In the genomic region with DNA sequence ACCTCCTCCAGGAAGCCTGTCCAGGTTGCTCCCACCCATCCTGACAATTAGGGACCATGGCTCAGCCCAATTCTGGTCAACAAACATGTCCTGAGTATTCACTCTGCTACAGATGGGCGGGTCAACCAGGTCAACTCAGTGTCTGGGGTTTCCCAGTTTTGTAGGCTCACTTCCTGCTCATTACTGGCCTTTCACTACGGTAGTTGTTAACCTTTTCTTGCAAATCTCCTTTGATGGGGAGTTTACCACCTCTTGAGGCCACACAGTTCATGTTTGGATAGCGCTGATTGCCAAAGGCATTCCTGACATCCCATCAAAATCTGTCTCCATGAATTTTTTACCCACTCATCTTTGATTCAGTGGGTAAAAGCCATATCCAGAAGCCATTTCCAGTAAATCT, we compare ENCODE assay signal across 19 cellular contexts. TPM values are rescaled to one million over a fixed set of nuclear protein-coding genes. Genes with fewer than 3 reads are reported as not detected.
DNase-seq lines count a peak whose midpoint lies in the region; ATAC-seq, FAIRE-seq and TF ChIP-seq lines count a peak whose summit lies in the region.
"Had no signal": no experiment of that assay in that cellular context is flagged by ENCODE, and none has a peak within 500 bp of the region (broad histone marks: within the 10 kb centered on the region; RNA-seq: fewer than 3 reads in every experiment).

No MANE protein-coding gene starts in this region.

- no peaks in the 10 kb centered on the region for H3K9me3 ChIP-seq in GM12878 (replicated peaks; ENCODE audit: control insufficient read depth, insufficient read depth, low read length)
- no peaks in the 10 kb centered on the region for H3K9me3 ChIP-seq in vagina
- H3K9me3 ChIP-seq in testis, result no peaks in the 10 kb centered on the region
- H3K9me3 ChIP-seq: esophagus squamous epithelium, HAP-1 had no signal

- TF ChIP-seq CTCF in GM12878 (IDR thresholded peaks at IDR 0.05 in 2 of 3, conservative IDR thresholded peaks at IDR 0.05 in 1 of 3; ENCODE audit: control insufficient read depth in 2 of 3, extremely low read depth in 1 of 3, insufficient read depth in 1 of 3, low read depth in 3 of 3, low read length in 3 of 3) (no peak), vagina (IDR thresholded peaks at IDR 0.05) (no peak), testis (IDR thresholded peaks at IDR 0.05) (no peak)

- TF ChIP-seq POLR2A in GM12891 (IDR thresholded peaks at IDR 0.05; ENCODE audit: low read depth, low read length), result no peak
- TF ChIP-seq POLR2A in GM12878 (IDR thresholded peaks at IDR 0.05; ENCODE audit: low read depth, low read length), result no peak
- TF ChIP-seq POLR2A in vagina (IDR thresholded peaks at IDR 0.05), result no peak
- TF ChIP-seq POLR2A in testis (IDR thresholded peaks at IDR 0.05), result no peak

- H4K20me1 ChIP-seq in GM12878 (ENCODE audit: control insufficient read depth, insufficient read depth), result no peaks in the 10 kb centered on the region

- H3K4me3 ChIP-seq in GM12878, result no peak overlapping the region
- H3K4me3 ChIP-seq in vagina, result no peak overlapping the region
- H3K4me3 ChIP-seq in testis, result no peak overlapping the region
- H3K4me3 ChIP-seq: esophagus squamous epithelium, HAP-1 had no signal

- no peak for TF ChIP-seq RAD21 in GM12878 (IDR thresholded peaks at IDR 0.05; ENCODE audit: insufficient read depth, low read depth, low read length)

- SMC1A ChIA-PET in GM12878 (lab: Charles Lee; ENCODE audit: uncharacterized antibody, unreplicated experiment), result interaction anchor here (0.7 to 7.9 kb wide), 3 partner anchors 9 to 40 kb away, joined by 3 to 118 read pairs (median 3); no protein-coding TSS in a partner anchor

- H3K79me2 ChIP-seq in GM12878 (ENCODE audit: control insufficient read depth, insufficient read depth, low read length), result no peaks in the 10 kb centered on the region

- H3K27me3 ChIP-seq in GM12878 (replicated peaks in 1 of 2; ENCODE audit: control insufficient read depth in 2 of 2, insufficient read depth in 2 of 2, low read length in 1 of 2) (no peaks in the 10 kb centered on the region), vagina (no peaks in the 10 kb centered on the region), testis (no peaks in the 10 kb centered on the region)

- intact Hi-C loops in GM12878 (cut with micrococcal nuclease; ENCODE audit: unreplicated experiment) (loop anchor here (1.0 kb wide), 1 partner anchor 8 kb away; no protein-coding TSS in a partner anchor), vagina (cut with DNase I) (no loop called here), testis (cut with DNase I; ENCODE audit: low total_unique reads) (no loop called here)

- peak; percentile 50 for DNase-seq in GM12891 (ENCODE audit: insufficient read length, low spot score)
- peak; percentile 61 for DNase-seq in GM12878 (ENCODE audit: low read depth, low spot score)
- no peak for DNase-seq in stimulated activated CD4-positive, alpha-beta T cell treated with anti-CD3 and anti-CD28 coated beads, Interleukin-2, amount 100 ng/mL, for 48 hours
- no peak for DNase-seq in vagina (ENCODE audit: extremely low spot score in 2 of 2)
- DNase-seq in testis, result no peak
- no peak for DNase-seq in HK-2 (ENCODE audit: unreplicated experiment)
- DNase-seq: activated CD4-positive, alpha-beta memory T cell treated with anti-CD3 and anti-CD28 coated beads for 36 hours; activated naive CD8-positive, alpha-beta T cell treated with anti-CD3 and anti-CD28 coated beads for 36 hours; C1 segment of cervical spinal cord; cerebellar nuclear complex; esophagus squamous epithelium; NCI-H1694; T-cell had no signal

- no peak for TF ChIP-seq EP300 in GM12878 (IDR thresholded peaks at IDR 0.05; ENCODE audit: borderline replicate concordance in 1 of 2, control insufficient read depth in 1 of 2, low read depth in 2 of 2, low read length in 2 of 2)

- no peak overlapping the region for H3K9ac ChIP-seq in GM12878 (ENCODE audit: control insufficient read depth, insufficient read depth, low read length)

- no peaks in the 10 kb centered on the region for H3K36me3 ChIP-seq in GM12878 (ENCODE audit: control insufficient read depth in 2 of 2, insufficient read depth in 2 of 2, low read length in 1 of 2)
- peaks cover 0 to 3% of the 10 kb centered on the region in 2 donors for H3K36me3 ChIP-seq in vagina
- no peaks in the 10 kb centered on the region for H3K36me3 ChIP-seq in testis (ENCODE audit: low read depth, missing control alignments)
- H3K36me3 ChIP-seq: HAP-1 had no signal

- ATAC-seq in GM19455 (IDR thresholded peaks at IDR 0.05; ENCODE audit: unreplicated experiment) (peak; percentile 63), HG02981 (IDR thresholded peaks at IDR 0.05; ENCODE audit: unreplicated experiment) (peak; percentile 45), GM12878 (peak; percentile 90)
- ATAC-seq: sciatic nerve, T-cell had no signal

- in situ Hi-C loops in GM12878 (cut with MboI), result no loop called here

- H3K4me1 ChIP-seq in GM12878 (ENCODE audit: control insufficient read depth, insufficient read depth, low read length) (peaks cover 73% of the 10 kb centered on the region), vagina (peaks cover 30% of the 10 kb centered on the region), testis (peaks cover 26% of the 10 kb centered on the region)

- WGBS in GM12878 (ENCODE audit: insufficient coverage, insufficient replicate concordance, low lambda C conversion rate, missing lambda C conversion rate), result 22% methylated on average over 3 of the region's 3 CpGs
- 82 to 93% methylated on average over 3 of the region's 3 CpGs for WGBS in testis, 2 donors

- H2AFZ ChIP-seq in GM12878 (ENCODE audit: control insufficient read depth, low read depth, low read length), result peak overlapping the region; percentile 52

- H3K27ac ChIP-seq in GM12878 (ENCODE audit: control insufficient read depth, insufficient read depth), result peak overlapping the region; percentile 75
- no peak overlapping the region for H3K27ac ChIP-seq in vagina
- H3K27ac ChIP-seq in testis, result no peak overlapping the region

- CTCF ChIA-PET in GM12878 (lab: Yijun Ruan, JAX), result interaction anchor here (0.7 to 5.4 kb wide), 6 partner anchors 9 to 30 kb away, joined by 3 to 49 read pairs (median 4); partner anchors contain the start of genes FAM221B, HINT2, SPAG8 and TMEM8B

- no TSS peak for BruUV-seq in GM12878 (replicated peaks; lab: Mats Ljungman, UMichigan)

- FAIRE-seq in GM12891 (lab: Jason Lieb, UNC) (peak; percentile 95), GM12878 (lab: Jason Lieb, UNC) (peak; percentile 62)

- POLR2A ChIA-PET in GM12878 (lab: Charles Lee), result interaction anchor here (0.6 to 8.0 kb wide), 3 partner anchors 9 to 414 kb away, joined by 8 to 80 read pairs (median 9); partner anchors contain the start of gene SPAG8

- H3K4me2 ChIP-seq in GM12878 (ENCODE audit: control insufficient read depth, insufficient read depth), result peak overlapping the region; percentile 67

- RAD21 ChIA-PET in GM12878 (lab: Charles Lee; ENCODE audit: unreplicated experiment), result interaction anchor here (0.9 to 4.7 kb wide), 4 partner anchors 9 to 39 kb away, joined by 3 to 41 read pairs (median 4); no protein-coding TSS in a partner anchor

RNA-seq across cellular contexts. Expression of gene TMEM8B, which starts 13.8 kb away (rescaled TPM):
- 5.8 TPM for polyA plus RNA-seq in GM12891 (2012; ENCODE audit: low read depth, missing spikeins)
- 10.5 and 11.7 TPM in 2 replicates for total RNA-seq in GM12878 (2013; cell fraction: nucleolus; rRNA removed)
- total RNA-seq in GM12878 (2014; rRNA removed), result 2.0 and 2.3 TPM in 2 replicates
- 0.58 and 1.0 TPM in 2 replicates for total RNA-seq in GM12878 (2014; rRNA removed; fragmentation: Illumina TruSeq; extraction: Trizol)
- 7.4 and 7.6 TPM in 2 replicates for total RNA-seq in GM12878 (2021)
- polyA plus RNA-seq in GM12878 (2011; ENCODE audit: low read depth), result 3.7 TPM
- polyA plus RNA-seq in GM12878 (2011; rRNA removed), result 2.0 and 3.7 TPM in 2 replicates
- polyA plus RNA-seq in GM12878 (2011; cell fraction: cytosol; rRNA removed), result 4.1 and 4.5 TPM in 2 replicates
- polyA plus RNA-seq in GM12878 (2011; cell fraction: nucleus; rRNA removed), result 23.6 and 24.8 TPM in 2 replicates
- 7.5 and 9.6 TPM in 2 replicates for polyA plus RNA-seq in GM12878 (2012)
- 0.93 and 2.0 TPM in 2 replicates for polyA plus RNA-seq in GM12878 (2014; fragmentation: Illumina TruSeq; extraction: Trizol)
- under 1 TPM; 0.19 to 0.71 TPM for polyA plus RNA-seq in GM12878 (2014; fragmentation: Nextera tagmentation; extraction: Ambion mirVana)
- polyA plus RNA-seq in GM12878 (2014; rRNA removed), result 4.8 and 5.4 TPM in 2 replicates
- 1 to 10 TPM; 2.7 to 4.3 TPM for polyA plus RNA-seq in GM12878 (2016; fragmentation: Nextera tagmentation; extraction: Ambion mirVana)
- polyA minus RNA-seq in GM12878 (2011; rRNA and poly(A)+ RNA removed), result 3.5 and 5.6 TPM in 2 replicates
- 2.5 and 2.6 TPM in 2 replicates for polyA minus RNA-seq in GM12878 (2011; cell fraction: cytosol; rRNA and poly(A)+ RNA removed)
- polyA minus RNA-seq in GM12878 (2011; cell fraction: nucleus; rRNA and poly(A)+ RNA removed), result 3.6 and 7.2 TPM in 2 replicates
- total RNA-seq in vagina, result 11.3 TPM
- 10 to 100 TPM; 22.2 to 24.5 TPM for total RNA-seq in testis
- polyA plus RNA-seq in testis (ENCODE audit: insufficient read depth, low read depth, low replicate concordance), result 24.6 TPM

RNA-seq across cellular contexts. Expression of gene FAM221B, which starts 14.3 kb away (rescaled TPM):
- polyA plus RNA-seq in GM12891 (2012; ENCODE audit: low read depth, missing spikeins), result not detected
- total RNA-seq in GM12878 (2013; cell fraction: nucleolus; rRNA removed), result 0.42 TPM in 1 of 2 replicates, not detected in the other
- total RNA-seq in GM12878 (2014; rRNA removed) (not detected in 2 replicates), GM12878 (2014; rRNA removed; fragmentation: Illumina TruSeq; extraction: Trizol) (not detected in 2 replicates), GM12878 (2021) (not detected in 2 replicates), vagina (not detected), testis (1 to 10 TPM; 4.2 to 7.2 TPM)
- polyA plus RNA-seq in GM12878 (2011; ENCODE audit: low read depth), result not detected
- polyA plus RNA-seq in GM12878 (2011; rRNA removed) (0.07 TPM in 1 of 2 replicates, not detected in the other), GM12878 (2014; fragmentation: Illumina TruSeq; extraction: Trizol) (not detected in 2 replicates), GM12878 (2014; fragmentation: Nextera tagmentation; extraction: Ambion mirVana) (under 1 TPM in 1 of 2 experiments, not detected in 1; 0.02 TPM), GM12878 (2014; rRNA removed) (0.03 TPM in 1 of 2 replicates, not detected in the other), GM12878 (2016; fragmentation: Nextera tagmentation; extraction: Ambion mirVana) (under 1 TPM; 0.04 to 0.12 TPM), testis (ENCODE audit: insufficient read depth, low read depth, low replicate concordance) (17.1 TPM)
- 0.05 and 0.06 TPM in 2 replicates for polyA plus RNA-seq in GM12878 (2011; cell fraction: cytosol; rRNA removed)
- polyA plus RNA-seq in GM12878 (2011; cell fraction: nucleus; rRNA removed), result 0.44 and 0.51 TPM in 2 replicates
- 0.05 TPM in 1 of 2 replicates, not detected in the other for polyA plus RNA-seq in GM12878 (2012)
- polyA minus RNA-seq in GM12878 (2011; rRNA and poly(A)+ RNA removed), result not detected in 2 replicates
- polyA minus RNA-seq in GM12878 (2011; cell fraction: cytosol; rRNA and poly(A)+ RNA removed), result not detected in 2 replicates
- polyA minus RNA-seq in GM12878 (2011; cell fraction: nucleus; rRNA and poly(A)+ RNA removed), result not detected in 2 replicates
- total RNA-seq: activated CD4-positive, alpha-beta memory T cell treated with anti-CD3 and anti-CD28 coated beads for 36 hours; activated naive CD8-positive, alpha-beta T cell treated with anti-CD3 and anti-CD28 coated beads for 36 hours; esophagus squamous epithelium; myocyte; sciatic nerve; T-cell had no signal
- polyA plus RNA-seq: urinary bladder had no signal

RNA-seq across cellular contexts. Expression of gene OR13J1, which starts 27.4 kb away (rescaled TPM):
- polyA plus RNA-seq in GM12891 (2012; ENCODE audit: low read depth, missing spikeins), result not detected
- total RNA-seq in GM12878 (2013; cell fraction: nucleolus; rRNA removed), result not detected in 2 replicates
- total RNA-seq in GM12878 (2014; rRNA removed), result not detected in 2 replicates
- total RNA-seq in GM12878 (2014; rRNA removed; fragmentation: Illumina TruSeq; extraction: Trizol), result not detected in 2 replicates
- total RNA-seq in GM12878 (2021), result not detected in 2 replicates
- not detected for polyA plus RNA-seq in GM12878 (2011; ENCODE audit: low read depth)
- polyA plus RNA-seq in GM12878 (2011; rRNA removed), result not detected in 2 replicates
- not detected in 2 replicates for polyA plus RNA-seq in GM12878 (2011; cell fraction: cytosol; rRNA removed)
- not detected in 2 replicates for polyA plus RNA-seq in GM12878 (2011; cell fraction: nucleus; rRNA removed)
- not detected in 2 replicates for polyA plus RNA-seq in GM12878 (2012)
- not detected in 2 replicates for polyA plus RNA-seq in GM12878 (2014; fragmentation: Illumina TruSeq; extraction: Trizol)
- polyA plus RNA-seq in GM12878 (2014; fragmentation: Nextera tagmentation; extraction: Ambion mirVana), result not detected
- polyA plus RNA-seq in GM12878 (2014; rRNA removed), result not detected in 2 replicates
- not detected for polyA plus RNA-seq in GM12878 (2016; fragmentation: Nextera tagmentation; extraction: Ambion mirVana)
- not detected in 2 replicates for polyA minus RNA-seq in GM12878 (2011; rRNA and poly(A)+ RNA removed)
- polyA minus RNA-seq in GM12878 (2011; cell fraction: cytosol; rRNA and poly(A)+ RNA removed), result not detected in 2 replicates
- not detected in 2 replicates for polyA minus RNA-seq in GM12878 (2011; cell fraction: nucleus; rRNA and poly(A)+ RNA removed)
- not detected for total RNA-seq in vagina
- total RNA-seq in testis, result not detected
- polyA plus RNA-seq in testis (ENCODE audit: insufficient read depth, low read depth, low replicate concordance), result not detected
- total RNA-seq: activated CD4-positive, alpha-beta memory T cell treated with anti-CD3 and anti-CD28 coated beads for 36 hours; activated naive CD8-positive, alpha-beta T cell treated with anti-CD3 and anti-CD28 coated beads for 36 hours; esophagus squamous epithelium; myocyte; sciatic nerve; T-cell; urinary bladder had no signal
- polyA plus RNA-seq: urinary bladder had no signal

RNA-seq across cellular contexts. Expression of gene HINT2, which starts 28.0 kb away (rescaled TPM):
- polyA plus RNA-seq in GM12891 (2012; ENCODE audit: low read depth, missing spikeins), result 51.0 TPM
- total RNA-seq in GM12878 (2013; cell fraction: nucleolus; rRNA removed), result 10.5 and 11.9 TPM in 2 replicates
- total RNA-seq in GM12878 (2014; rRNA removed) (49.4 and 56.9 TPM in 2 replicates), GM12878 (2014; rRNA removed; fragmentation: Illumina TruSeq; extraction: Trizol) (40.7 and 41.0 TPM in 2 replicates), GM12878 (2021) (59.2 and 59.9 TPM in 2 replicates), vagina (24.1 TPM), testis (10 to 100 TPM; 36.1 to 36.9 TPM)
- 51.4 TPM for polyA plus RNA-seq in GM12878 (2011; ENCODE audit: low read depth)
- polyA plus RNA-seq in GM12878 (2011; rRNA removed) (27.6 and 33.3 TPM in 2 replicates), GM12878 (2014; fragmentation: Illumina TruSeq; extraction: Trizol) (46.0 and 46.6 TPM in 2 replicates), GM12878 (2014; fragmentation: Nextera tagmentation; extraction: Ambion mirVana) (10 to 100 TPM; 12.1 to 32.0 TPM), GM12878 (2014; rRNA removed) (65.0 and 69.1 TPM in 2 replicates), GM12878 (2016; fragmentation: Nextera tagmentation; extraction: Ambion mirVana) (100 to 1,000 TPM; 130 to 144 TPM), testis (ENCODE audit: insufficient read depth, low read depth, low replicate concordance) (55.1 TPM)
- 47.7 and 57.0 TPM in 2 replicates for polyA plus RNA-seq in GM12878 (2011; cell fraction: cytosol; rRNA removed)
- polyA plus RNA-seq in GM12878 (2011; cell fraction: nucleus; rRNA removed), result 39.9 and 43.2 TPM in 2 replicates
- 43.3 and 44.0 TPM in 2 replicates for polyA plus RNA-seq in GM12878 (2012)
- polyA minus RNA-seq in GM12878 (2011; rRNA and poly(A)+ RNA removed), result 9.6 and 18.8 TPM in 2 replicates
- polyA minus RNA-seq in GM12878 (2011; cell fraction: cytosol; rRNA and poly(A)+ RNA removed), result 4.7 and 5.1 TPM in 2 replicates
- 14.9 and 15.4 TPM in 2 replicates for polyA minus RNA-seq in GM12878 (2011; cell fraction: nucleus; rRNA and poly(A)+ RNA removed)

RNA-seq across cellular contexts. Expression of gene SPAG8, which starts 30.7 kb away (rescaled TPM):
- polyA plus RNA-seq in GM12891 (2012; ENCODE audit: low read depth, missing spikeins), result 1.5 TPM
- 6.6 and 6.7 TPM in 2 replicates for total RNA-seq in GM12878 (2013; cell fraction: nucleolus; rRNA removed)
- total RNA-seq in GM12878 (2014; rRNA removed) (1.1 and 1.3 TPM in 2 replicates), GM12878 (2014; rRNA removed; fragmentation: Illumina TruSeq; extraction: Trizol) (0.28 and 0.72 TPM in 2 replicates), GM12878 (2021) (0.72 and 0.98 TPM in 2 replicates), vagina (not detected), testis (10 to 100 TPM; 18.9 to 27.0 TPM)
- polyA plus RNA-seq in GM12878 (2011; ENCODE audit: low read depth), result 1.1 TPM
- polyA plus RNA-seq in GM12878 (2011; rRNA removed) (0.86 and 0.95 TPM in 2 replicates), GM12878 (2014; fragmentation: Illumina TruSeq; extraction: Trizol) (0.47 and 1.4 TPM in 2 replicates), GM12878 (2014; fragmentation: Nextera tagmentation; extraction: Ambion mirVana) (under 1 TPM; 0.40 to 0.55 TPM), GM12878 (2014; rRNA removed) (0.65 and 1.2 TPM in 2 replicates), GM12878 (2016; fragmentation: Nextera tagmentation; extraction: Ambion mirVana) (under 1 TPM; 0.77 to 0.91 TPM), testis (ENCODE audit: insufficient read depth, low read depth, low replicate concordance) (81.5 TPM)
- 0.25 and 0.42 TPM in 2 replicates for polyA plus RNA-seq in GM12878 (2011; cell fraction: cytosol; rRNA removed)
- polyA plus RNA-seq in GM12878 (2011; cell fraction: nucleus; rRNA removed), result 4.1 and 5.9 TPM in 2 replicates
- polyA plus RNA-seq in GM12878 (2012), result 0.73 and 1.2 TPM in 2 replicates
- polyA minus RNA-seq in GM12878 (2011; rRNA and poly(A)+ RNA removed), result 0.66 and 0.67 TPM in 2 replicates
- not detected in 2 replicates for polyA minus RNA-seq in GM12878 (2011; cell fraction: cytosol; rRNA and poly(A)+ RNA removed)
- polyA minus RNA-seq in GM12878 (2011; cell fraction: nucleus; rRNA and poly(A)+ RNA removed), result 1.7 TPM in 2 replicates
- total RNA-seq: esophagus squamous epithelium had no signal

Comparison
In these comparisons a context has a peak if more than half of its experiments do, and no peak if none do; other contexts are left out.
1. DNase-seq: peak in GM12891 (single experiment) and GM12878 (single experiment); none in stimulated activated CD4-positive, alpha-beta T cell treated with anti-CD3 and anti-CD28 coated beads, Interleukin-2, amount 100 ng/mL, for 48 hours (0 of 2), vagina (0 of 2), testis (single experiment) and HK-2 (single experiment).
2. Peak in every context shown above with its lines, with median percentiles within 50 percentile points of each other: ATAC-seq.